28 cellular contexts compared by ENCODE assay signal in genomic region chr11:34647131-34647530, GRCh38. TPM values are rescaled to one million over a fixed set of nuclear protein-coding genes. Genes with fewer than 3 reads are reported as not detected.
DNase-seq lines count a peak whose midpoint lies in the region; ATAC-seq, FAIRE-seq and TF ChIP-seq lines count a peak whose summit lies in the region.
"Had no signal": no experiment of that assay in that cellular context is flagged by ENCODE, and none has a peak within 500 bp of the region (broad histone marks: within the 10 kb centered on the region; RNA-seq: fewer than 3 reads in every experiment).

No MANE protein-coding gene starts in this region.

- H3K9me3 ChIP-seq in breast epithelium (no peaks in the 10 kb centered on the region), K562 (replicated peaks; ENCODE audit: control insufficient read depth, insufficient read depth, low read depth, low read length) (no peaks in the 10 kb centered on the region)
- H3K9me3 ChIP-seq: BLaER1, thyroid gland had no signal

- no peaks in the 10 kb centered on the region for H3K36me3 ChIP-seq in breast epithelium
- no peaks in the 10 kb centered on the region for H3K36me3 ChIP-seq in K562 (ENCODE audit: control insufficient read depth, insufficient read depth, low read length)
- H3K36me3 ChIP-seq: BLaER1, thyroid gland had no signal

- TF ChIP-seq RAD21 in K562 (CRISPR knock-in tag; conservative IDR thresholded peaks at IDR 0.05 in 1 of 2, IDR thresholded peaks at IDR 0.05 in 1 of 2), result no peak

- TF ChIP-seq POLR2A in breast epithelium (IDR thresholded peaks at IDR 0.05), result no peak
- no peak for TF ChIP-seq POLR2A in K562 (conservative IDR thresholded peaks at IDR 0.05)

- CTCF ChIA-PET in MCF 10A (lab: Yijun Ruan, JAX), result no interaction called here
- CTCF ChIA-PET in K562 (lab: Yijun Ruan, JAX; ENCODE audit: low intra/inter-chr PET ratio), result no interaction called here

- no peak overlapping the region for H3K27ac Mint-ChIP-seq in MCF 10A (ENCODE audit: low read depth, unreplicated experiment)
- H3K27ac Mint-ChIP-seq: naive thymus-derived CD4-positive, alpha-beta T cell; T-helper 1 cell treated with Interleukin-12 subunit alpha and Interleukin-12 subunit beta and Interleukin-4 antibody, amounts not matched to agents 30 μg/mL and 1 μg/mL, for 36 hours had no signal

- FAIRE-seq in K562 (lab: Jason Lieb, UNC), result no peak
- FAIRE-seq: A204.1 had no signal

- H3K27ac ChIP-seq in breast epithelium, result peak overlapping the region; percentile 23 to 84
- no peak overlapping the region for H3K27ac ChIP-seq in K562 (ENCODE audit: extremely low read depth, low read depth, low read length)
- H3K27ac ChIP-seq in foreskin keratinocyte, result peak overlapping the region; percentile 15
- H3K27ac ChIP-seq: BLaER1, thyroid gland had no signal

- H4K20me1 ChIP-seq in K562 (replicated peaks; ENCODE audit: control insufficient read depth, insufficient read depth, low read length), result no peaks in the 10 kb centered on the region
- H4K20me1 ChIP-seq: BLaER1 had no signal

- H3K27me3 ChIP-seq in breast epithelium (no peaks in the 10 kb centered on the region), K562 (ENCODE audit: control insufficient read depth in 2 of 2, insufficient read depth in 2 of 2, low read length in 2 of 2) (no peaks in the 10 kb centered on the region), foreskin keratinocyte (no peaks in the 10 kb centered on the region)
- H3K27me3 ChIP-seq: BLaER1, thyroid gland had no signal

- POLR2A ChIA-PET in MCF 10A (lab: Yijun Ruan, JAX), result interaction anchor here (12.5 kb wide), 1 partner anchor 8 kb away, joined by 273 read pairs; no protein-coding TSS in a partner anchor
- POLR2A ChIA-PET in K562 (lab: Yijun Ruan, JAX), result no interaction called here

- no peaks in the 10 kb centered on the region for H3K9me3 Mint-ChIP-seq in MCF 10A (ENCODE audit: unreplicated experiment)
- H3K9me3 Mint-ChIP-seq: naive thymus-derived CD4-positive, alpha-beta T cell; T-helper 1 cell treated with Interleukin-12 subunit alpha and Interleukin-12 subunit beta and Interleukin-4 antibody, amounts not matched to agents 30 μg/mL and 1 μg/mL, for 36 hours had no signal

- H3K4me3 Mint-ChIP-seq in MCF 10A (ENCODE audit: unreplicated experiment), result no peak overlapping the region
- H3K4me3 Mint-ChIP-seq: naive thymus-derived CD4-positive, alpha-beta T cell; T-helper 1 cell treated with Interleukin-12 subunit alpha and Interleukin-12 subunit beta and Interleukin-4 antibody, amounts not matched to agents 30 μg/mL and 1 μg/mL, for 36 hours had no signal

- WGBS in K562 (ENCODE audit: insufficient coverage, low coverage, missing lambda C conversion rate), result 7% methylated on average over 2 of the region's 2 CpGs

- H3K79me2 ChIP-seq in K562 (ENCODE audit: control insufficient read depth, insufficient read depth, low read length), result no peaks in the 10 kb centered on the region

- no peak for ATAC-seq in K562
- ATAC-seq in foreskin keratinocyte, result no peak
- ATAC-seq in HG03354 (IDR thresholded peaks at IDR 0.05; ENCODE audit: poor library complexity, severe bottlenecking, unreplicated experiment), result no peak
- ATAC-seq: left colon; naive thymus-derived CD4-positive, alpha-beta T cell; stimulated activated naive CD8-positive, alpha-beta T cell treated with anti-CD3 and anti-CD28 coated beads, Interleukin-15, Interleukin-2, amounts not matched to agents 100 U/mL and 50 U/mL, for 24 hours had no signal

- no peaks in the 10 kb centered on the region for H3K27me3 Mint-ChIP-seq in MCF 10A (ENCODE audit: insufficient read depth, unreplicated experiment)

- BruUV-seq in MCF 10A (replicated peaks; lab: Mats Ljungman, UMichigan) (no TSS peak), K562 (replicated peaks; lab: Mats Ljungman, UMichigan) (no TSS peak)

- no peak for TF ChIP-seq CTCF in breast epithelium (IDR thresholded peaks at IDR 0.05)
- no peak for TF ChIP-seq CTCF in MCF 10A (IDR thresholded peaks at IDR 0.05; ENCODE audit: unreplicated experiment)
- no peak for TF ChIP-seq CTCF in K562 (IDR thresholded peaks at IDR 0.05 in 2 of 3, conservative IDR thresholded peaks at IDR 0.05 in 1 of 3; ENCODE audit: insufficient read depth in 2 of 3, low read depth in 1 of 3, low read length in 3 of 3)
- TF ChIP-seq CTCF in foreskin keratinocyte (conservative IDR thresholded peaks at IDR 0.05), result no peak

- peaks cover 11% of the 10 kb centered on the region for H3K36me3 Mint-ChIP-seq in MCF 10A (ENCODE audit: insufficient read depth, unreplicated experiment)
- H3K36me3 Mint-ChIP-seq: naive thymus-derived CD4-positive, alpha-beta T cell had no signal

- peaks cover 0 to 8% of the 10 kb centered on the region in 2 donors for H3K4me1 ChIP-seq in breast epithelium
- peaks cover 0 to 32% of the 10 kb centered on the region in 2 experiments; a peak in 4 of 5 replicates for H3K4me1 ChIP-seq in K562 (replicated peaks in 1 of 2; ENCODE audit: control insufficient read depth in 2 of 2, insufficient read depth in 2 of 2, low read length in 2 of 2)
- peaks cover 41% of the 10 kb centered on the region for H3K4me1 ChIP-seq in foreskin keratinocyte
- H3K4me1 ChIP-seq: BLaER1 had no signal

- H3K4me3 ChIP-seq in breast epithelium (no peak overlapping the region), K562 (no peak overlapping the region)
- H3K4me3 ChIP-seq: BLaER1, thyroid gland had no signal

- intact Hi-C loops in breast epithelium (cut with DNase I; ENCODE audit: low total_unique reads) (no loop called here), MCF 10A (cut with micrococcal nuclease) (no loop called here), K562 (cut with micrococcal nuclease) (no loop called here)

- in situ Hi-C loops in K562 (cut with MboI), result no loop called here

- H3K4me2 ChIP-seq in K562 (ENCODE audit: insufficient read depth, low read length), result no peak overlapping the region
- H3K4me2 ChIP-seq: BLaER1 had no signal

- H3K4me1 Mint-ChIP-seq in MCF 10A (ENCODE audit: insufficient read depth, unreplicated experiment), result peaks cover 39% of the 10 kb centered on the region

- H3K9ac ChIP-seq in K562 (ENCODE audit: insufficient read depth in 1 of 2, low read depth in 2 of 2, low read length in 2 of 2), result no peak overlapping the region
- H3K9ac ChIP-seq: BLaER1 had no signal

- peak overlapping the region; percentile 69 for H2AFZ ChIP-seq in K562 (ENCODE audit: low read depth, low read length)

- DNase-seq in breast epithelium (ENCODE audit: low spot score in 2 of 2) (no peak), MCF 10A (ENCODE audit: unreplicated experiment) (no peak), K562 (ENCODE audit: extremely low read depth in 1 of 4, low spot score in 3 of 4) (no peak), foreskin keratinocyte (no peak), MV-4-11 (lab: John Stamatoyannopoulos, UW) (no peak), occipital lobe (lab: John Stamatoyannopoulos, UW) (no peak)
- DNase-seq in activated CD4-positive, CD25-positive, alpha-beta regulatory T cell treated with anti-CD3 and anti-CD28 coated beads, Interleukin-2, amount 50 U/mL, for 72 hours, result no peak
- DNase-seq: activated CD4-positive, alpha-beta T cell treated with anti-CD3 and anti-CD28 coated beads for 4 hours; activated naive CD4-positive, alpha-beta T cell treated with anti-CD3 and anti-CD28 coated beads, Interleukin-2, amount 50 U/mL, for 16 hours; anterior cingulate cortex; COR-L47; DMS79; GOT3; Kasumi-1; left colon; naive thymus-derived CD4-positive, alpha-beta T cell; NCI-H1092 treated with DMSO at 0.1 percent for 48 hours; NCI-H187 treated with DMSO at 0.1 percent for 48 hours; NCI-H69; RPMI8226; stimulated activated CD4-positive, alpha-beta T cell treated with anti-CD3 and anti-CD28 coated beads, Interleukin-4, amount 100 ng/mL, for 4 hours; stimulated activated naive CD8-positive, alpha-beta T cell treated with anti-CD3 and anti-CD28 coated beads, Interleukin-15, Interleukin-2, amounts not matched to agents 100 U/mL and 50 U/mL, for 24 hours; thyroid gland had no signal

- no peak for TF ChIP-seq EP300 in K562 (IDR thresholded peaks at IDR 0.05; ENCODE audit: low read length)

- no peaks in the 10 kb centered on the region for H3K9me1 ChIP-seq in K562 (ENCODE audit: control insufficient read depth, insufficient read depth, low read length)

TF ChIP-seq in K562, 482 proteins besides CTCF, POLR2A, EP300 and RAD21 (continues in another document):
- TF ChIP-seq VEZF1 (CRISPR knock-in tag; IDR thresholded peaks at IDR 0.05) (no peak), ZZZ3 (IDR thresholded peaks at IDR 0.05) (no peak), HDGF (IDR thresholded peaks at IDR 0.05) (no peak)

RNA-seq across cellular contexts. Expression of gene EHF, which starts 26.2 kb away (rescaled TPM):
- 100 to 1,000 TPM in 2 of 3 donors, under 1 TPM in 1; 0.16 to 392 (median 132) TPM for total RNA-seq in breast epithelium
- total RNA-seq in MCF 10A (2022), result 0.54 and 1.1 TPM in 2 replicates
- total RNA-seq in K562 (2011; cell fraction: chromatin; rRNA removed; ENCODE audit: low replicate concordance), result not detected in 2 replicates
- total RNA-seq in K562 (2011; cell fraction: nucleolus; rRNA removed), result not detected in 2 replicates
- not detected in 2 replicates for total RNA-seq in K562 (2011; cell fraction: nucleoplasm; rRNA removed)
- total RNA-seq in K562 (2014; rRNA removed), result 0.20 and 0.54 TPM in 2 replicates
- 0.41 and 0.47 TPM in 2 replicates for total RNA-seq in K562 (2014; rRNA removed; fragmentation: Illumina TruSeq; extraction: Trizol)
- 0.34 and 0.40 TPM in 2 replicates for total RNA-seq in K562 (2015; rRNA removed; fragmentation: Illumina TruSeq; extraction: Trizol)
- 0.38 and 0.76 TPM in 2 replicates for total RNA-seq in K562 (2021)
- polyA plus RNA-seq in K562 (2011; rRNA removed), result 0.03 and 0.04 TPM in 2 replicates
- 0.13 TPM in 1 of 2 replicates, not detected in the other for polyA plus RNA-seq in K562 (2011; cell fraction: cytosol; rRNA removed)
- not detected in 2 replicates for polyA plus RNA-seq in K562 (2011; cell fraction: nucleus; rRNA removed)
- 0.17 and 0.37 TPM in 2 replicates for polyA plus RNA-seq in K562 (2012)
- 0.24 TPM in 1 of 2 replicates, not detected in the other for polyA plus RNA-seq in K562 (2014; fragmentation: Illumina TruSeq; extraction: Trizol)
- under 1 TPM; 0.24 to 0.37 TPM for polyA plus RNA-seq in K562 (2014; fragmentation: Nextera tagmentation; extraction: Ambion mirVana)
- polyA plus RNA-seq in K562 (2014; rRNA removed), result 0.04 TPM in 1 of 2 replicates, not detected in the other
- 0.11 and 0.36 TPM in 2 replicates for polyA minus RNA-seq in K562 (2011; rRNA and poly(A)+ RNA removed)
- polyA minus RNA-seq in K562 (2011; cell fraction: cytosol; rRNA and poly(A)+ RNA removed), result not detected in 2 replicates
- polyA minus RNA-seq in K562 (2011; cell fraction: nucleus; rRNA and poly(A)+ RNA removed), result not detected in 2 replicates
- 97.2 and 109 TPM in 2 replicates for total RNA-seq in foreskin keratinocyte
- polyA plus RNA-seq in foreskin keratinocyte, result 9.0 and 11.2 TPM in 2 replicates
- 0.16 TPM for total RNA-seq in occipital lobe
- total RNA-seq: osteoblast had no signal
- polyA plus RNA-seq: naive thymus-derived CD4-positive, alpha-beta T cell had no signal
